6 cellular contexts compared by ENCODE assay signal in genomic region chr9:127931092-127931881, GRCh38. TPM values are rescaled to one million over a fixed set of nuclear protein-coding genes. Genes with fewer than 3 reads are reported as not detected.
A peak's percentile ranks its signal among the peaks of the same experiment; 100 is the strongest.
DNase-seq lines count a peak whose midpoint lies in the region; ATAC-seq and TF ChIP-seq lines count a peak whose summit lies in the region.

No MANE protein-coding gene starts in this region.

- H3K4ac ChIP-seq in H9 (ENCODE audit: low read depth, low read length) = no peak overlapping the region

- H4K91ac ChIP-seq in H9 (ENCODE audit: insufficient read length, low read depth, low read length) = no peak overlapping the region

- H3K27me3 Mint-ChIP-seq in CD4-positive, alpha-beta T cell = no peaks in the 10 kb centered on the region
- peaks cover 30% of the 10 kb centered on the region for H3K27me3 Mint-ChIP-seq in H9 (ENCODE audit: low read depth)

- H3K9ac ChIP-seq in H9 (ENCODE audit: extremely low read depth, insufficient read length, low read length) (no peak overlapping the region), PC-3 (ENCODE audit: low read length) (no peak overlapping the region), subcutaneous abdominal adipose tissue (ENCODE audit: low read length in 5 of 5) (no peak overlapping the region)

- H3K9me2 ChIP-seq in PC-3 (replicated peaks; ENCODE audit: low read length) = no peaks in the 10 kb centered on the region

- no peak overlapping the region for H4K5ac ChIP-seq in H9 (ENCODE audit: insufficient read length, low read depth, low read length)

- H3T11ph ChIP-seq in H9 (ENCODE audit: low read length) = no peak overlapping the region

- H2AFZ ChIP-seq in H9 (ENCODE audit: low read length) (no peak overlapping the region), PC-3 (ENCODE audit: low read length) (peak overlapping the region; percentile 41)

- no peak overlapping the region for H2BK20ac ChIP-seq in H9 (ENCODE audit: low read depth, low read length, poor library complexity, severe bottlenecking)

- no peaks in the 10 kb centered on the region for H3F3A ChIP-seq in PC-3 (ENCODE audit: low read length, unreplicated experiment)

- peaks cover 16% of the 10 kb centered on the region for H3K23me2 ChIP-seq in H9 (ENCODE audit: insufficient read length, low read depth, low read length, poor library complexity, severe bottlenecking)

- peak overlapping the region; percentile 86 for H3K4me3 Mint-ChIP-seq in CD4-positive, alpha-beta T cell
- peak overlapping the region; percentile 62 to 80 for H3K4me3 Mint-ChIP-seq in H9

- H3K4me3 ChIP-seq in PC-3 (ENCODE audit: low read length) (peak overlapping the region; percentile 53), fibroblast of mammary gland (ENCODE audit: control insufficient read depth, low read depth, low read length) (peak overlapping the region; percentile 55), subcutaneous abdominal adipose tissue (ENCODE audit: low read depth in 1 of 5, low read length in 5 of 5) (peak overlapping the region in 3 of 5 donors; percentile 6 to 55 (median 22))

- no peak overlapping the region for H2BK15ac ChIP-seq in H9 (ENCODE audit: low read depth, low read length)

- no peak overlapping the region for H2AK5ac ChIP-seq in H9 (ENCODE audit: insufficient read length, low read length)

- no peaks in the 10 kb centered on the region for H3K27me3 ChIP-seq in CD4-positive, alpha-beta T cell (ENCODE audit: control insufficient read depth, insufficient read depth, low read length)
- H3K27me3 ChIP-seq in H9 (ENCODE audit: insufficient read depth, low read length) = no peaks in the 10 kb centered on the region
- no peaks in the 10 kb centered on the region for H3K27me3 ChIP-seq in PC-3 (ENCODE audit: low read length)
- H3K27me3 ChIP-seq in subcutaneous abdominal adipose tissue (ENCODE audit: control insufficient read depth in 5 of 5, insufficient read depth in 4 of 5, low read length in 5 of 5) = peaks cover 18 to 43% (median 33%) of the 10 kb centered on the region in 5 donors

- BruUV-seq in PC-3 (replicated peaks; lab: Mats Ljungman, UMichigan) = no TSS peak

- H3K79me1 ChIP-seq in H9 (ENCODE audit: insufficient read depth, low read depth, low read length, poor library complexity, severe bottlenecking) = peaks cover 3% of the 10 kb centered on the region

- no peaks in the 10 kb centered on the region for H3K9me3 Mint-ChIP-seq in CD4-positive, alpha-beta T cell
- no peaks in the 10 kb centered on the region; a peak in 1 of 5 replicates for H3K9me3 Mint-ChIP-seq in H9

- no peak for TF ChIP-seq CTCF in CD4-positive, alpha-beta T cell (IDR thresholded peaks at IDR 0.05)
- TF ChIP-seq CTCF in H9 (conservative IDR thresholded peaks at IDR 0.05) (no peak), PC-3 (conservative IDR thresholded peaks at IDR 0.05; ENCODE audit: low read depth, low read length) (no peak), fibroblast of mammary gland (conservative IDR thresholded peaks at IDR 0.05; ENCODE audit: control insufficient read depth, insufficient read depth, low read depth, low read length) (no peak)

- H4K8ac ChIP-seq in H9 (replicated peaks; ENCODE audit: insufficient read length, low read depth, low read length) = no peak overlapping the region

- H3K4me1 ChIP-seq in H9 (ENCODE audit: insufficient read depth, low read length) (peaks cover 2% of the 10 kb centered on the region; the same call in 1 of the 2 replicates), PC-3 (ENCODE audit: insufficient read depth, low read length) (peaks cover 34% of the 10 kb centered on the region), subcutaneous abdominal adipose tissue (ENCODE audit: control insufficient read depth in 5 of 5, insufficient read depth in 5 of 5, low read length in 5 of 5) (peaks cover 1 to 39% (median 33%) of the 10 kb centered on the region in 5 donors)

- H3K36me3 Mint-ChIP-seq in CD4-positive, alpha-beta T cell (ENCODE audit: low read depth) = peaks cover 8% of the 10 kb centered on the region
- H3K36me3 Mint-ChIP-seq in H9 (ENCODE audit: insufficient read depth in 1 of 3, low read depth in 3 of 3) = peaks cover 2 to 13% (median 8%) of the 10 kb centered on the region in 3 experiments; a peak in 6 of 7 replicates

- peak overlapping the region; percentile 31 for H3K27ac Mint-ChIP-seq in CD4-positive, alpha-beta T cell
- H3K27ac Mint-ChIP-seq in H9 = peak overlapping the region; percentile 56 to 88 (median 88); a peak in 5 of 7 replicates

- peak; percentile 16 for ATAC-seq in CD4-positive, alpha-beta T cell (ENCODE audit: poor library complexity)
- peak; percentile 4; the same call in 1 of the 2 replicates for ATAC-seq in PC-3

- H3K4me2 ChIP-seq in H9 (ENCODE audit: insufficient read depth, insufficient read length, low read length) = peak overlapping the region; percentile 74
- peak overlapping the region; percentile 68 for H3K4me2 ChIP-seq in PC-3 (ENCODE audit: low read length)

- CTCF ChIA-PET in CD4-positive, alpha-beta T cell (lab: Charles Lee) = interaction anchor here (0.5 to 1.5 kb wide), 2 partner anchors 11 to 138 kb away, joined by 3 to 4 read pairs; no protein-coding TSS in a partner anchor
- CTCF ChIA-PET in PC-3 (lab: Charles Lee) = no interaction called here

- H2BK12ac ChIP-seq in H9 (ENCODE audit: insufficient read length, low read depth, low read length) = no peak overlapping the region

- H3K36me3 ChIP-seq in PC-3 (ENCODE audit: low read depth, low read length) = no peaks in the 10 kb centered on the region
- peaks cover 0 to 15% (median 4%) of the 10 kb centered on the region in 5 donors for H3K36me3 ChIP-seq in subcutaneous abdominal adipose tissue (ENCODE audit: control insufficient read depth in 5 of 5, insufficient read depth in 5 of 5, low read length in 5 of 5)

- DNase-seq in CD4-positive, alpha-beta T cell = no peak
- DNase-seq in H9 (peak; percentile 58), PC-3 (peak; percentile 22), fibroblast of mammary gland (ENCODE audit: low read depth) (peak; percentile 86), ureter (ENCODE audit: low spot score) (no peak)

- no CpG with 5 or more reads among the region's 18 CpGs for WGBS in H9 (ENCODE audit: extremely low coverage, insufficient read length, low lambda C conversion rate)

- no peak overlapping the region for H3K14ac ChIP-seq in H9 (ENCODE audit: insufficient read depth, low read length)

- POLR2A ChIA-PET in CD4-positive, alpha-beta T cell (lab: Charles Lee) = interaction anchor here (0.9 to 2.4 kb wide), 2 partner anchors 12 to 47 kb away, joined by 4 to 7 read pairs; no protein-coding TSS in a partner anchor
- POLR2A ChIA-PET in PC-3 (lab: Charles Lee; ENCODE audit: unreplicated experiment) = no interaction called here

- H3K4me1 Mint-ChIP-seq in CD4-positive, alpha-beta T cell (ENCODE audit: low read depth) = peaks cover 55% of the 10 kb centered on the region
- peaks cover 32 to 42% of the 10 kb centered on the region in 2 experiments for H3K4me1 Mint-ChIP-seq in H9

- H2BK120ac ChIP-seq in H9 (ENCODE audit: low read depth, low read length, poor library complexity, severe bottlenecking) = no peak overlapping the region

- H3K18ac ChIP-seq in H9 (ENCODE audit: insufficient read length, low read depth, low read length) = peak overlapping the region; percentile 28

- no peak overlapping the region for H3K23ac ChIP-seq in H9 (ENCODE audit: insufficient read length, low read depth, low read length)

- no peak overlapping the region for H3K56ac ChIP-seq in H9 (ENCODE audit: insufficient read length, low read depth, low read length)

- H4K20me1 ChIP-seq in H9 (ENCODE audit: control insufficient read depth, insufficient read depth, insufficient read length) (no peaks in the 10 kb centered on the region), PC-3 (ENCODE audit: low read length) (no peaks in the 10 kb centered on the region)

- intact Hi-C loops in CD4-positive, alpha-beta T cell (cut with DNase I, micrococcal nuclease) = loop anchor here in 1 of 2 experiments (10.0 kb wide), 1 partner anchor 1714 kb away; the partner anchor contains the start of gene ASB6
- intact Hi-C loops in PC-3 (cut with micrococcal nuclease) = no loop called here

- H3K79me2 ChIP-seq in H9 (ENCODE audit: insufficient read depth, low read length) (no peaks in the 10 kb centered on the region), PC-3 (ENCODE audit: low read length) (peaks cover 18% of the 10 kb centered on the region)

- no peak overlapping the region for H3K27ac ChIP-seq in CD4-positive, alpha-beta T cell (ENCODE audit: low read depth, low read length)
- no peak overlapping the region for H3K27ac ChIP-seq in H9 (ENCODE audit: insufficient read length, low read depth, low read length)
- H3K27ac ChIP-seq in PC-3 (ENCODE audit: low read length) = peak overlapping the region; percentile 5; the same call in 1 of the 2 replicates
- H3K27ac ChIP-seq in subcutaneous abdominal adipose tissue (ENCODE audit: low read depth, low read length) = no peak overlapping the region

- no peak overlapping the region for H2BK5ac ChIP-seq in H9 (ENCODE audit: insufficient read length, low read length)

- no peaks in the 10 kb centered on the region for H3K9me3 ChIP-seq in CD4-positive, alpha-beta T cell (ENCODE audit: control insufficient read depth, low read length)
- H3K9me3 ChIP-seq in H9 (ENCODE audit: control insufficient read depth, low read depth, low read length) (no peaks in the 10 kb centered on the region), PC-3 (ENCODE audit: low read length) (no peaks in the 10 kb centered on the region), subcutaneous abdominal adipose tissue (ENCODE audit: control insufficient read depth in 5 of 5, low read length in 5 of 5) (no peaks in the 10 kb centered on the region)

RNA-seq across cellular contexts. Expression of gene PIP5KL1, which starts 0.7 kb away (rescaled TPM):
- 1 to 10 TPM; 2.9 to 3.3 TPM for total RNA-seq in CD4-positive, alpha-beta T cell
- total RNA-seq in H9 (2021) (9.0 and 11.6 TPM in 2 replicates), PC-3 (2014; rRNA removed) (5.1 and 5.4 TPM in 2 replicates), ureter (3.3 TPM)

RNA-seq across cellular contexts. Expression of gene DPM2, which starts 6.4 kb away (rescaled TPM):
- total RNA-seq in CD4-positive, alpha-beta T cell = 10 to 100 TPM; 41.7 to 47.6 TPM
- total RNA-seq in H9 (2021) (44.7 and 46.1 TPM in 2 replicates), PC-3 (2014; rRNA removed) (32.0 and 33.0 TPM in 2 replicates), ureter (41.1 TPM)

RNA-seq across cellular contexts. Expression of gene ST6GALNAC4, which starts 14.4 kb away (rescaled TPM):
- 10 to 100 TPM; 28.7 to 30.2 TPM for total RNA-seq in CD4-positive, alpha-beta T cell
- total RNA-seq in H9 (2021) = 15.4 and 16.5 TPM in 2 replicates
- total RNA-seq in PC-3 (2014; rRNA removed) = 26.9 and 27.8 TPM in 2 replicates
- total RNA-seq in ureter = 25.8 TPM

RNA-seq across cellular contexts. Expression of gene ST6GALNAC6, which starts 31.9 kb away (rescaled TPM):
- total RNA-seq in CD4-positive, alpha-beta T cell = 10 to 100 TPM; 93.1 to 97.5 TPM
- total RNA-seq in H9 (2021) (29.8 and 30.2 TPM in 2 replicates), PC-3 (2014; rRNA removed) (8.5 and 14.5 TPM in 2 replicates), ureter (48.9 TPM)

RNA-seq across cellular contexts. Expression of gene EEIG1, which starts 49.5 kb away (rescaled TPM):
- 100 to 1,000 TPM; 440 to 463 TPM for total RNA-seq in CD4-positive, alpha-beta T cell
- 52.3 and 59.5 TPM in 2 replicates for total RNA-seq in H9 (2021)
- 10.8 and 26.1 TPM in 2 replicates for total RNA-seq in PC-3 (2014; rRNA removed)
- 99.6 TPM for total RNA-seq in ureter

Comparison
In these comparisons a context has a peak if more than half of its experiments do, and no peak if none do; other contexts are left out.
1. DNase-seq: peak in H9 (single experiment), PC-3 (single experiment) and fibroblast of mammary gland (single experiment); none in CD4-positive, alpha-beta T cell (0 of 10) and ureter (single experiment).
2. Peak in every context shown above with its lines, with median percentiles within 50 percentile points of each other: H3K4me3 ChIP-seq.